1 cellular context compared by ENCODE assay signal in the genomic region with DNA sequence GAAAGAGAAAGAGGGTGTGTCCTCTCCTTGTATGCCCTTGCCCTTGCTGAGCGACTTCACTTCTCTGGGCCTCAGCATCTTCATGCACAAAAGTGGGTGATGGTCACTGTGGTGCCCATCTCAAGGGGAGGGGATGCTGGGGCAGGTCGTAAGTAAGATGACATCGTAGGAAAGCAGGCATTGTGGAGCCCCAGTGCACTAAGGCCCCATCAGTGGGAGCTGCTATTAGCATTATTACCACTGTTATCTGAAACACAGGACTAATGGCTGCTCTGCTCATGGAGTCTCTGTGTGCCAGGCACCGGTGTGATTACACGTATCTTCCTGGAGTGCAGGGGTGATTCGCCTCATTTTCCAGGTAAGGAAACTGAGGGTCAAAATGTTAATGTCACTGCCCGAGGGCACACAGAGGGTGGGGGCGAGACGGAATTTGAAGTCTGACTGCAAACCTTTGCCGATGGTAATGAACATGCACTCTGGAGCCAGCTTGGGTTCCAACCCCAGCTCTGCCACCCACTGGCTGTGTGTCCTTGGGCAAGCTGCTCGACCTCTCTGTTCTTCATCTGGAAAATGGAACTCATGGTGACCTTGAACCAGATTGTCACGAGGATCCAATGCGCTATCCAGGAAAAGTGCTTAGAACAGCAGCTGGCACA.
TF ChIP-seq lines count a peak whose summit lies in the region.

No MANE protein-coding gene starts in this region.

TF ChIP-seq in GM12878, 131 proteins besides CTCF, POLR2A, EP300 and RAD21:
- TF ChIP-seq SMARCA5 (IDR thresholded peaks at IDR 0.05) (0 out of 2 replicates have a peak, but pooled peaks have one; percentile 31), NRF1 (conservative IDR thresholded peaks at IDR 0.05; ENCODE audit: low read depth, low read length) (no peak), KDM1A (IDR thresholded peaks at IDR 0.05; ENCODE audit: borderline replicate concordance) (no peak)
- TF ChIP-seq, protein P1, sequence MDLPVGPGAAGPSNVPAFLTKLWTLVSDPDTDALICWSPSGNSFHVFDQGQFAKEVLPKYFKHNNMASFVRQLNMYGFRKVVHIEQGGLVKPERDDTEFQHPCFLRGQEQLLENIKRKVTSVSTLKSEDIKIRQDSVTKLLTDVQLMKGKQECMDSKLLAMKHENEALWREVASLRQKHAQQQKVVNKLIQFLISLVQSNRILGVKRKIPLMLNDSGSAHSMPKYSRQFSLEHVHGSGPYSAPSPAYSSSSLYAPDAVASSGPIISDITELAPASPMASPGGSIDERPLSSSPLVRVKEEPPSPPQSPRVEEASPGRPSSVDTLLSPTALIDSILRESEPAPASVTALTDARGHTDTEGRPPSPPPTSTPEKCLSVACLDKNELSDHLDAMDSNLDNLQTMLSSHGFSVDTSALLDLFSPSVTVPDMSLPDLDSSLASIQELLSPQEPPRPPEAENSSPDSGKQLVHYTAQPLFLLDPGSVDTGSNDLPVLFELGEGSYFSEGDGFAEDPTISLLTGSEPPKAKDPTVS (IDR thresholded peaks at IDR 0.05; ENCODE audit: low read depth, low read length): no peak
